In the genomic region with DNA sequence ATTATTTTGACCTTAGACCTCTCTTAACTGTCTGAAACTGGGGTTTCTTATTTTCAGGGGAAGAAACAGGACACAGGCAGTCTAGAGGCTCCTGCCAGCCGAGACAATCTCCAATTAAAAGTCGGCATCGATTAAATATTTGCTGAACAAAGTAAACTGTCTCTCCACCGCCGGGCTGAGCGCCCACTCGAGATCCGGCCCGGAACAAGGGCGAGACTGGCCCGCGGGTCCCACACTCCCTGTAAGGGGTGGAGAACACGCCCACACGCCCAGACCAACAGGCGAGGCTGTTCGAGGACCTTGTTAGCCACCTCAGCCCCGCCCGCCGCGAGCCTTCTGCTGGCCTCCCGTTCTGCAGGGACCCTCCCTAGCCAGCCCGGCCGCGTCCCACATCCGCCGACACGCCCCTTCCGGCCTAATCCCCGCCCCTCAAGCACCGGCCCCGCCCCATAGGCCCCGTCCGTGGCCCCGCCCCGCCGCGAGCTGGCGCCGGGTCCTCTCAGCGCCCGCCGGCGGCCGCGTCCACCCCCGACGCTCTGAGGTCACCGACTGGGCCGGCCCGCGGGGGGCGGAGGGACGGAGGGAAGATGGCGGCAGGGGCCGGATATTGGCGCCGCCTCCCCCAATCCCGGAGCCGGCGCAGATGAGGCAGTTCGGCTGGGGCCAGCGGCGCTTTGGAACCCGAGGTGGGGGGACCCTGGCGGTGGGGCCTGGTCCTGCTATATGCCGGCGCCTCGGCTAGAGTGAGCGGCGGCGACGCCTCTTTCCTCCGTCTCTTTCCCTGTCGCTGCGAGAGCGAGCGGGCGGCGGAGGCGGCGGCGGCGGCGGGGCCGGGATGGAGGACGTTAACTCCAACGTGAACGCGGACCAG, we compare ENCODE assay signal across 8 cellular contexts. TPM values are rescaled to one million over a fixed set of nuclear protein-coding genes. Genes with fewer than 3 reads are reported as not detected.
DNase-seq lines count a peak whose midpoint lies in the region; ATAC-seq, FAIRE-seq and TF ChIP-seq lines count a peak whose summit lies in the region.

A gene (plus strand): TSS at position 625 of the 871 bp plus-strand sequence. CDS start 211 bp downstream, at position 836.

- H3K27me3 ChIP-seq in bronchial epithelial cell (ENCODE audit: control insufficient read depth, insufficient read depth, low read length) = no peaks in the 10 kb centered on the region
- H3K27me3 ChIP-seq in smooth muscle cell (ENCODE audit: low read depth) = no peaks in the 10 kb centered on the region

- peak; percentile 88 for ATAC-seq in GM18873 (IDR thresholded peaks at IDR 0.05; ENCODE audit: low FRiP score, unreplicated experiment)
- ATAC-seq in HG03139 (IDR thresholded peaks at IDR 0.05; ENCODE audit: unreplicated experiment) = peak; percentile 83

- TF ChIP-seq CTCF in WI38 (IDR thresholded peaks at IDR 0.05; ENCODE audit: low read depth, low read length) = peak; percentile 36; the same call in 1 of the 2 replicates
- peak; percentile 19 for TF ChIP-seq CTCF in bronchial epithelial cell (IDR thresholded peaks at IDR 0.05; ENCODE audit: insufficient read depth, low read length, severe bottlenecking)
- peak; percentile 34 for TF ChIP-seq CTCF in smooth muscle cell (IDR thresholded peaks at IDR 0.05; ENCODE audit: borderline replicate concordance, insufficient read depth, poor library complexity, severe bottlenecking)

- H3K9ac ChIP-seq in smooth muscle cell (ENCODE audit: low read depth) = peak within 1 kb of the TSS; percentile 99

- H2AFZ ChIP-seq in smooth muscle cell (ENCODE audit: low read depth) = peak within 1 kb of the TSS; percentile 48

- peaks cover 41% of the 10 kb centered on the region for H4K20me1 ChIP-seq in smooth muscle cell (ENCODE audit: low read depth)

- H3K36me3 ChIP-seq in bronchial epithelial cell (ENCODE audit: control insufficient read depth, insufficient read depth, low read length) (no peaks in the 10 kb centered on the region), smooth muscle cell (ENCODE audit: low read depth) (no peaks in the 10 kb centered on the region)

- H3K4me1 ChIP-seq in smooth muscle cell (ENCODE audit: low read depth) = peaks cover 40% of the 10 kb centered on the region

- H3K4me3 ChIP-seq in WI38 (ENCODE audit: low read depth, low read length) (peak within 1 kb of the TSS; percentile 99), bronchial epithelial cell (ENCODE audit: low read depth, low read length) (peak within 1 kb of the TSS; percentile 79), smooth muscle cell (peak within 1 kb of the TSS; percentile 98)

- peak within 1 kb of the TSS; percentile 99 for H3K27ac ChIP-seq in smooth muscle cell (ENCODE audit: low read depth)

- DNase-seq in AG08395 (ENCODE audit: low spot score) (peak; percentile 97), NCI-H2227 (lab: John Stamatoyannopoulos, UW; ENCODE audit: unreplicated experiment) (peak; percentile 99), bronchial epithelial cell (ENCODE audit: low read depth) (peak; percentile 88), iPS-NIHi11 (ENCODE audit: low spot score) (peak; percentile 95), smooth muscle cell (lab: John Stamatoyannopoulos, UW; ENCODE audit: unreplicated experiment) (peak; percentile 97)

- H3F3A ChIP-seq in smooth muscle cell (ENCODE audit: low read depth) = peaks cover 18% of the 10 kb centered on the region

- WGBS in smooth muscle cell (ENCODE audit: low lambda C conversion rate) = under 1% methylated on average over 53 of the region's 89 CpGs

- FAIRE-seq in bronchial epithelial cell (lab: Jason Lieb, UNC) = no peak

- peak within 1 kb of the TSS; percentile 98 for H3K4me2 ChIP-seq in smooth muscle cell

- peaks cover 47% of the 10 kb centered on the region for H3K79me2 ChIP-seq in smooth muscle cell (ENCODE audit: low read depth)

- no peaks in the 10 kb centered on the region for H3K9me3 ChIP-seq in smooth muscle cell (replicated peaks; ENCODE audit: low read depth)

RNA-seq across cellular contexts. Expression of the gene that starts here (rescaled TPM):
- total RNA-seq in bronchial epithelial cell = 28.7 and 30.3 TPM in 2 replicates
- 113 and 143 TPM in 2 replicates for total RNA-seq in smooth muscle cell
- polyA plus RNA-seq in smooth muscle cell = 43.7 and 46.4 TPM in 2 replicates

Comparison
In these comparisons a context has a peak if more than half of its experiments do, and no peak if none do; other contexts are left out.
1. Peak in every context shown above with its lines: DNase-seq, ATAC-seq, H3K4me3 ChIP-seq and H3K27ac ChIP-seq.